9 cellular contexts compared by ENCODE assay signal in the genomic region with DNA sequence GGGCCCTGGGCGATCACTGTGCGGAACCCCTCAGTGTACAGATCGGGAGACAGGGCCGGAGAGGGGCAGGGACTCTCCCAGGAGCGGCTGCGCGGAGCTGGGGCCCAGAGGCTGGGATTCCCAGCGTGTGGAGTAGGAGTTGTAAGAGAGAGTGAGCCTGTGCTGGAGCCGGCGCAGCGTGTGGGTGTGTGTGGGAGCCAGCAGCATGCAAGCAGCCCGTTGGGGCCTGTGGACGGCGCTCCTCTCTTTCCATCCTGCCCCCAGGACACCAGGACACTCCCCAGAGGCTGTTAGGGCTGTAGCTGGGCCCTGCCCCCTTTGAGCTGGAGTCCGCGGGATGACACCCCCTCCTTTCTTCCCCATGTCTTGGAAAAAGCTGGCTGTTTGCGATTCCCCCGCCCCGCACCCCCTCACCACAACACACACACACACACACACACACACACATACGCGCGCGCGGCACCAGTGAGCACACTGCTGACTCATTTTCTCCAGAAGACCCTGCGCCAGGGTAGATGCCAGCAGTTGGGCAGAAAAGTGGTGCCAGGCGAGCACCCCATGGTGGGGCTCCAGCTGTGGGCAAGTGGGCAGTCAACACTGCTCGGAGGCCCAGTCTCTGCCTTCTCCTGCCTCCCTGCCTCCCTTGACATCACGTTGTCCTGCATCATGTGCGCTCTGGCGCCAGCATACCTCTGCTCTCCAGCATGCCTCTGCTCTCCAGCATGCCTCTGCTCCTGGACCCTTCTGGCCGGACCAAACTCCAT. TPM values are rescaled to one million over a fixed set of nuclear protein-coding genes. Genes with fewer than 3 reads are reported as not detected.
A peak's percentile ranks its signal among the peaks of the same experiment; 100 is the strongest.
DNase-seq lines count a peak whose midpoint lies in the region; ATAC-seq, FAIRE-seq and TF ChIP-seq lines count a peak whose summit lies in the region.
"Had no signal": no experiment of that assay in that cellular context is flagged by ENCODE, and none has a peak within 500 bp of the region (broad histone marks: within the 10 kb centered on the region; RNA-seq: fewer than 3 reads in every experiment).

No MANE protein-coding gene starts in this region.

- CTCF ChIA-PET in A549 (lab: Yijun Ruan, JAX): interaction anchor here (0.8 to 14.2 kb wide), 12 partner anchors 11 to 136 kb away, joined by 3 to 181 read pairs (median 22); no protein-coding TSS in a partner anchor

- H3K4me3 Mint-ChIP-seq in activated T-helper 17 cell treated with anti-CD3 and anti-CD28 coated beads, Interleukin-2, amount 50 U/mL, for 72 hours: peak overlapping the region; percentile 84
- peak overlapping the region; percentile 98 for H3K4me3 Mint-ChIP-seq in nephron progenitor cell

- peak; percentile 57 to 67 for ATAC-seq in A549
- peak; percentile 36 for ATAC-seq in activated T-helper 17 cell treated with anti-CD3 and anti-CD28 coated beads, Interleukin-2, amount 50 U/mL, for 72 hours (replicated peaks)
- no peak for ATAC-seq in HG03565 (IDR thresholded peaks at IDR 0.05; ENCODE audit: unreplicated experiment)

- TF ChIP-seq CTCF in A549 (IDR thresholded peaks at IDR 0.05) (no peak), nephron progenitor cell (IDR thresholded peaks at IDR 0.05) (no peak), vagina (IDR thresholded peaks at IDR 0.05) (no peak)

- H3K4me3 ChIP-seq in A549 (peak overlapping the region; percentile 92), vagina (peak overlapping the region; percentile 52 to 71)

- 43% methylated on average over 23 of the region's 31 CpGs for WGBS in A549 (ENCODE audit: missing lambda C conversion rate)

- H3K27ac Mint-ChIP-seq in activated T-helper 17 cell treated with anti-CD3 and anti-CD28 coated beads, Interleukin-2, amount 50 U/mL, for 72 hours: peak overlapping the region; percentile 86
- H3K27ac Mint-ChIP-seq in nephron progenitor cell: peak overlapping the region; percentile 66

- no peaks in the 10 kb centered on the region for H3K9me3 ChIP-seq in A549
- no peaks in the 10 kb centered on the region for H3K9me3 ChIP-seq in vagina

- H3K4me1 Mint-ChIP-seq in activated T-helper 17 cell treated with anti-CD3 and anti-CD28 coated beads, Interleukin-2, amount 50 U/mL, for 72 hours: peaks cover 18% of the 10 kb centered on the region
- peaks cover 66% of the 10 kb centered on the region for H3K4me1 Mint-ChIP-seq in nephron progenitor cell

- peaks cover 24% of the 10 kb centered on the region for H3K27me3 Mint-ChIP-seq in activated T-helper 17 cell treated with anti-CD3 and anti-CD28 coated beads, Interleukin-2, amount 50 U/mL, for 72 hours
- peaks cover 31% of the 10 kb centered on the region for H3K27me3 Mint-ChIP-seq in nephron progenitor cell (ENCODE audit: low read depth, poor library complexity)

- no peak for FAIRE-seq in A549 (lab: Jason Lieb, UNC)
- FAIRE-seq: colon had no signal

- POLR2A ChIA-PET in A549 (lab: Yijun Ruan, JAX): interaction anchor here (1.2 kb wide), 1 partner anchor 134 kb away, joined by 5 read pairs; no protein-coding TSS in a partner anchor

- no peak for TF ChIP-seq EP300 in A549 (IDR thresholded peaks at IDR 0.05)

- TF ChIP-seq POLR2A in A549 (IDR thresholded peaks at IDR 0.05; ENCODE audit: low read length): no peak
- TF ChIP-seq POLR2A in vagina (IDR thresholded peaks at IDR 0.05): peak in 1 of 2 donors; percentile 36

- H3K27ac ChIP-seq in A549 (peak overlapping the region; percentile 69 to 96), vagina (peak overlapping the region; percentile 86)

- no peaks in the 10 kb centered on the region for H3K27me3 ChIP-seq in vagina

- H3K9me3 Mint-ChIP-seq in activated T-helper 17 cell treated with anti-CD3 and anti-CD28 coated beads, Interleukin-2, amount 50 U/mL, for 72 hours: no peaks in the 10 kb centered on the region
- no peaks in the 10 kb centered on the region for H3K9me3 Mint-ChIP-seq in nephron progenitor cell

- no peaks in the 10 kb centered on the region for H3K36me3 ChIP-seq in vagina

- H3K4me1 ChIP-seq in A549: peaks cover 23% of the 10 kb centered on the region
- peaks cover 71% of the 10 kb centered on the region for H3K4me1 ChIP-seq in vagina

- peaks cover 6% of the 10 kb centered on the region for H3K36me3 Mint-ChIP-seq in activated T-helper 17 cell treated with anti-CD3 and anti-CD28 coated beads, Interleukin-2, amount 50 U/mL, for 72 hours (ENCODE audit: low read depth)
- peaks cover 5% of the 10 kb centered on the region for H3K36me3 Mint-ChIP-seq in nephron progenitor cell (ENCODE audit: low read depth)

- DNase-seq in A549 (ENCODE audit: low read depth in 1 of 2, low spot score in 1 of 2): peak; percentile 28 to 53
- peak; percentile 73 for DNase-seq in HT1080 (ENCODE audit: low read depth)
- DNase-seq in fibroblast of the conjunctiva (ENCODE audit: low read depth): peak; percentile 69
- peak; percentile 63 for DNase-seq in nephron progenitor cell
- no peak for DNase-seq in vagina (ENCODE audit: extremely low spot score in 2 of 2)
- DNase-seq in midbrain (lab: John Stamatoyannopoulos, UW): no peak

- H3K4me2 ChIP-seq in A549: peak overlapping the region; percentile 100

- 0 out of 5 replicates have a peak, but pooled peaks of 1 of the 2 experiments have one; percentile 10 for TF ChIP-seq RAD21 in A549 (conservative IDR thresholded peaks at IDR 0.05 in 1 of 2, IDR thresholded peaks at IDR 0.05 in 1 of 2)

- intact Hi-C loops in vagina (cut with DNase I): no loop called here

TF ChIP-seq in A549, 52 proteins besides CTCF, POLR2A, EP300 and RAD21:
- TF ChIP-seq BCL3 (IDR thresholded peaks at IDR 0.05): no peak
- TF ChIP-seq, protein P1, sequence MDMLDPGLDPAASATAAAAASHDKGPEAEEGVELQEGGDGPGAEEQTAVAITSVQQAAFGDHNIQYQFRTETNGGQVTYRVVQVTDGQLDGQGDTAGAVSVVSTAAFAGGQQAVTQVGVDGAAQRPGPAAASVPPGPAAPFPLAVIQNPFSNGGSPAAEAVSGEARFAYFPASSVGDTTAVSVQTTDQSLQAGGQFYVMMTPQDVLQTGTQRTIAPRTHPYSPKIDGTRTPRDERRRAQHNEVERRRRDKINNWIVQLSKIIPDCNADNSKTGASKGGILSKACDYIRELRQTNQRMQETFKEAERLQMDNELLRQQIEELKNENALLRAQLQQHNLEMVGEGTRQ (IDR thresholded peaks at IDR 0.05): no peak
- no peak for TF ChIP-seq HDAC2 (IDR thresholded peaks at IDR 0.05)

RNA-seq across cellular contexts. Expression of gene COL27A1, which starts 1.5 kb away (rescaled TPM):
- polyA plus RNA-seq in A549 (2011; rRNA removed) (6.9 and 8.5 TPM in 2 replicates), A549 (2017; fragmentation: RNase III; extraction: RNeasy Plus Mini Kit Qiagen cat#74134 plus additional on column Dnase treatment) (20.6 to 21.0 TPM (median 20.7 TPM) in 3 replicates)
- 12.6 and 14.4 TPM in 2 replicates for polyA plus RNA-seq in A549 (2012; cell fraction: cytosol; rRNA removed)
- polyA plus RNA-seq in A549 (2012; cell fraction: nucleus; rRNA removed): 96.2 and 110 TPM in 2 replicates
- 11.6 and 14.9 TPM in 2 replicates for polyA minus RNA-seq in A549 (2011; rRNA and poly(A)+ RNA removed)
- 19.1 and 21.1 TPM in 2 replicates for total RNA-seq in HT1080 (2014; rRNA removed; shearing (Covaris generic))
- 7.8 and 8.5 TPM in 2 replicates for polyA plus RNA-seq in HT1080 (2015; cell fraction: cytosol; rRNA removed)
- polyA plus RNA-seq in HT1080 (2015; cell fraction: nucleus; rRNA removed): 152 and 154 TPM in 2 replicates
- total RNA-seq in activated T-helper 17 cell treated with anti-CD3 and anti-CD28 coated beads, Interleukin-2, amount 50 U/mL, for 72 hours: 10 to 100 TPM in 1 of 2 donors, 1 to 10 TPM in 1; 7.8 to 12.0 TPM
- 17.2 TPM for total RNA-seq in vagina

RNA-seq across cellular contexts. Expression of gene KIF12, which starts 57.7 kb away (rescaled TPM):
- polyA plus RNA-seq in A549 (2011; rRNA removed) (6.2 and 6.3 TPM in 2 replicates), A549 (2017; fragmentation: RNase III; extraction: RNeasy Plus Mini Kit Qiagen cat#74134 plus additional on column Dnase treatment) (4.4 to 6.0 TPM (median 5.2 TPM) in 3 replicates)
- polyA plus RNA-seq in A549 (2012; cell fraction: cytosol; rRNA removed): 3.5 and 6.1 TPM in 2 replicates
- 17.1 and 24.5 TPM in 2 replicates for polyA plus RNA-seq in A549 (2012; cell fraction: nucleus; rRNA removed)
- polyA minus RNA-seq in A549 (2011; rRNA and poly(A)+ RNA removed): 4.5 and 9.5 TPM in 2 replicates
- not detected in 2 replicates for total RNA-seq in HT1080 (2014; rRNA removed; shearing (Covaris generic))
- 0.08 and 0.10 TPM in 2 replicates for polyA plus RNA-seq in HT1080 (2015; cell fraction: cytosol; rRNA removed)
- polyA plus RNA-seq in HT1080 (2015; cell fraction: nucleus; rRNA removed): 0.19 and 0.22 TPM in 2 replicates
- not detected for total RNA-seq in activated T-helper 17 cell treated with anti-CD3 and anti-CD28 coated beads, Interleukin-2, amount 50 U/mL, for 72 hours
- not detected for total RNA-seq in vagina

Comparison
In these comparisons a context has a peak if more than half of its experiments do, and no peak if none do; other contexts are left out.
1. DNase-seq: peak in A549 (2 of 2), HT1080 (single experiment), fibroblast of the conjunctiva (single experiment) and nephron progenitor cell (single experiment); none in vagina (0 of 2) and midbrain (single experiment).